Comparison of ENCODE assay signal across 15 cellular contexts in genomic region chr4:183390374-183390773, GRCh38. TPM values are rescaled to one million over a fixed set of nuclear protein-coding genes. Genes with fewer than 3 reads are reported as not detected.
A peak's percentile ranks its signal among the peaks of the same experiment; 100 is the strongest.
DNase-seq lines count a peak whose midpoint lies in the region; ATAC-seq, FAIRE-seq and TF ChIP-seq lines count a peak whose summit lies in the region.
"Had no signal": no experiment of that assay in that cellular context is flagged by ENCODE, and none has a peak within 500 bp of the region (broad histone marks: within the 10 kb centered on the region; RNA-seq: fewer than 3 reads in every experiment).

No MANE protein-coding gene starts in this region.

- no TSS peak for BruUV-seq in Caco-2 (replicated peaks; lab: Mats Ljungman, UMichigan)

- H3K36me3 ChIP-seq in bronchial epithelial cell (ENCODE audit: control insufficient read depth, insufficient read depth, low read length) (no peaks in the 10 kb centered on the region), hepatocyte (replicated peaks; ENCODE audit: insufficient read depth, low read depth) (no peaks in the 10 kb centered on the region), Caco-2 (ENCODE audit: control insufficient read depth, insufficient read depth, low read length) (no peaks in the 10 kb centered on the region)

- 72% methylated on average over 5 of the region's 5 CpGs for WGBS in hepatocyte (ENCODE audit: low lambda C conversion rate, missing lambda C conversion rate)

- H2AFZ ChIP-seq in hepatocyte, result no peak overlapping the region

- POLR2A ChIA-PET in Caco-2 (lab: Charles Lee), result no interaction called here

- H3K9me2 ChIP-seq in hepatocyte (replicated peaks; ENCODE audit: insufficient read depth), result no peaks in the 10 kb centered on the region

- H3K27ac ChIP-seq in hepatocyte, result no peak overlapping the region

- ATAC-seq in HG03439 (IDR thresholded peaks at IDR 0.05; ENCODE audit: unreplicated experiment), result no peak
- ATAC-seq: HCT116 had no signal

- no peaks in the 10 kb centered on the region for H3K9me3 ChIP-seq in hepatocyte (ENCODE audit: low read depth)
- H3K9me3 ChIP-seq in Caco-2, result no peaks in the 10 kb centered on the region

- H3K9me3 Mint-ChIP-seq in Caco-2 (ENCODE audit: unreplicated experiment), result no peaks in the 10 kb centered on the region
- H3K9me3 Mint-ChIP-seq: CD4-positive, alpha-beta T cell had no signal

- no peak for FAIRE-seq in bronchial epithelial cell (lab: Jason Lieb, UNC)
- FAIRE-seq: A204.1, H54 had no signal

- intact Hi-C loops in Caco-2 (cut with micrococcal nuclease; ENCODE audit: unreplicated experiment), result no loop called here

- no peak overlapping the region for H3K4me3 Mint-ChIP-seq in Caco-2 (ENCODE audit: unreplicated experiment)
- H3K4me3 Mint-ChIP-seq: B cell; CD4-positive, alpha-beta T cell; IgD-negative memory B cell had no signal

- TF ChIP-seq CTCF in bronchial epithelial cell (IDR thresholded peaks at IDR 0.05; ENCODE audit: insufficient read depth, low read length, severe bottlenecking), result no peak
- no peak for TF ChIP-seq CTCF in hepatocyte (IDR thresholded peaks at IDR 0.05; ENCODE audit: poor library complexity)
- no peak for TF ChIP-seq CTCF in Caco-2 (IDR thresholded peaks at IDR 0.05; ENCODE audit: insufficient read depth in 1 of 2, low read depth in 1 of 2, low read length in 1 of 2, severe bottlenecking in 1 of 2, unreplicated experiment in 1 of 2)

- no peaks in the 10 kb centered on the region for H4K20me1 ChIP-seq in hepatocyte (ENCODE audit: insufficient read depth, poor library complexity, severe bottlenecking)

- H3K4me1 ChIP-seq in hepatocyte (ENCODE audit: insufficient read depth), result peaks cover 3% of the 10 kb centered on the region
- H3K4me1 ChIP-seq in Caco-2, result peaks cover 10% of the 10 kb centered on the region

- no peaks in the 10 kb centered on the region for H3K36me3 Mint-ChIP-seq in Caco-2 (ENCODE audit: insufficient read depth, unreplicated experiment)

- H3K27me3 ChIP-seq in bronchial epithelial cell (ENCODE audit: control insufficient read depth, insufficient read depth, low read length) (peaks cover 1% of the 10 kb centered on the region), hepatocyte (no peaks in the 10 kb centered on the region), Caco-2 (replicated peaks; ENCODE audit: control insufficient read depth, insufficient read depth, low read length) (no peaks in the 10 kb centered on the region)

- H3K4me3 ChIP-seq in bronchial epithelial cell (ENCODE audit: low read depth, low read length) (no peak overlapping the region), hepatocyte (no peak overlapping the region), Caco-2 (ENCODE audit: low read depth, low read length) (no peak overlapping the region)

- CTCF ChIA-PET in Caco-2 (lab: Charles Lee), result no interaction called here

- DNase-seq in EH (ENCODE audit: low read depth) (peak; percentile 19), M059J (ENCODE audit: low read depth) (peak; percentile 30), bronchial epithelial cell (ENCODE audit: low read depth) (peak; percentile 63), hepatocyte (ENCODE audit: low spot score) (no peak), Caco-2 (no peak), GM19240 (ENCODE audit: insufficient read length, low spot score) (no peak)
- DNase-seq: C1 segment of cervical spinal cord; CD4-positive, alpha-beta T cell; DMS79 had no signal

- H3K27me3 Mint-ChIP-seq in Caco-2 (ENCODE audit: insufficient read depth, unreplicated experiment), result no peaks in the 10 kb centered on the region

- peaks cover 12% of the 10 kb centered on the region for H3K4me1 Mint-ChIP-seq in Caco-2 (ENCODE audit: low read depth, unreplicated experiment)
- H3K4me1 Mint-ChIP-seq: B cell, IgD-negative memory B cell had no signal

- peak overlapping the region; percentile 29 for H3K4me2 ChIP-seq in hepatocyte

- no peaks in the 10 kb centered on the region for H3K79me2 ChIP-seq in hepatocyte

- H3K27ac Mint-ChIP-seq in Caco-2 (ENCODE audit: unreplicated experiment), result no peak overlapping the region
- H3K27ac Mint-ChIP-seq: B cell; CD4-positive, alpha-beta T cell; IgD-negative memory B cell had no signal

RNA-seq across cellular contexts. Expression of gene CDKN2AIP, which starts 54.1 kb away (rescaled TPM):
- 30.7 and 31.8 TPM in 2 replicates for total RNA-seq in M059J (2014; rRNA removed; shearing (Covaris generic))
- total RNA-seq in bronchial epithelial cell, result 16.3 and 18.1 TPM in 2 replicates
- 43.6 and 43.7 TPM in 2 replicates for total RNA-seq in hepatocyte
- 18.9 and 26.7 TPM in 2 replicates for polyA plus RNA-seq in hepatocyte
- total RNA-seq in Caco-2 (2022), result 13.9 and 17.5 TPM in 2 replicates

Comparison
In these comparisons a context has a peak if more than half of its experiments do, and no peak if none do; other contexts are left out.
1. DNase-seq: peak in EH (single experiment), M059J (single experiment) and bronchial epithelial cell (single experiment); none in hepatocyte (single experiment), Caco-2 (0 of 2) and GM19240 (single experiment).